In the genomic region with DNA sequence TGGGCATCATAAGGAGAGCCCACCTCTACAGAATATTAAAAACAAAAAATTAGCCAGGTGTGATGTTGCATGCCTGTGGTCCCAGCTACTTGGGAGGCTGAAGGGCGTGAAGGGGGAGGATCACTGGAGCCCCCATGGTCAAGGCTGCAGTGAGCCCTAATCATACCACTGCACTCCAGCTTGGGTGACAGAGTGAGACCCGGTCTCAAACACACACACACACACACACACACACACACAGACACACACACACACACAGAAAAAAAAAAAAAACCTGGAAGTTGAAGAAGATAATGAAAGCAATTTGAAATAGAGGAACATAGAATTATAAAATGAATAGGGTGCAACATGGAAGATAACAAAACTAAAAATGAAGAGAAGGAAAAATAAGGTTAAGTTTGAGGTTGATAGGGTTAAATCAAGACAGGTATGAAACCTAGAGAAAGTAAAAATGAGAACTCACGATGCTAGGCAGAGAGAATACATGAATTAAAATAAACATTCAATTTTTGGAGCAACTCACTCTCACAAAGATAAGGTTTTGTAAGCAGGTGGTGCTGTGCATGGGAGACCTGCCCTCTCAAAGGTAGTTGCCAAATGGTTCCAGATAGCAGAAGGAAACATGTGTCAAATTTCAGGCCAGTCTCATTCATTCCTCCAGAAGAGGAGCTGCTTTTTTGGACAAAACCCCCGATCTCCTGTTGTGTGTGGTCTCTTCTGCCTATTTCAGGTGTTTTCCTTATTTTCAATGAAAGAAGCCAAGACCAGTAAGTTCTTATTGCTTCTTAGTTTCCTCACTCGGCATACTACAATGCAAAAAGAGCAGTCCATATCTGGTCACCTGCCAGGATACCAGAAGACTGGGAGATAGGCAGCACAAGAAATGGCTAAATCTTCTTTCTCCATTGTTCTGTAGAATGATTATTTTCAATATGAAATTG, we compare ENCODE assay signal across 28 cellular contexts. TPM values are rescaled to one million over a fixed set of nuclear protein-coding genes. Genes with fewer than 3 reads are reported as not detected.
DNase-seq lines count a peak whose midpoint lies in the region; ATAC-seq, FAIRE-seq and TF ChIP-seq lines count a peak whose summit lies in the region.
"Had no signal": no experiment of that assay in that cellular context is flagged by ENCODE, and none has a peak within 500 bp of the region (broad histone marks: within the 10 kb centered on the region; RNA-seq: fewer than 3 reads in every experiment).

No MANE protein-coding gene starts in this region.

- peak overlapping the region; percentile 64 for H3K27ac ChIP-seq in CD8-positive, alpha-beta memory T cell (ENCODE audit: low read depth, low read length)
- peak overlapping the region; percentile 88 for H3K27ac ChIP-seq in K562 (ENCODE audit: extremely low read depth, low read depth, low read length)
- H3K27ac ChIP-seq: A549; BLaER1 treated with 17β-estradiol and CSF1 and Interleukin-3, amounts not matched to agents 10 nM and 100 nM; KMS-11; SK-N-MC had no signal

- peak; percentile 6 for ATAC-seq in K562
- ATAC-seq in memory B cell (ENCODE audit: low read depth), result no peak
- ATAC-seq: A549 had no signal

- intact Hi-C loops in K562 (cut with micrococcal nuclease), result loop anchor here (5.0 to 10.0 kb wide), 2 partner anchors 104 to 593 kb away; partner anchors contain the start of genes CD46, PFKFB2 and YOD1
- intact Hi-C loops in lower leg skin (cut with DNase I; ENCODE audit: low total_unique reads), result no loop called here

- POLR2A ChIA-PET in CD8-positive, alpha-beta memory T cell (lab: Charles Lee), result no interaction called here
- POLR2A ChIA-PET in K562 (lab: Yijun Ruan, JAX), result interaction anchor here (0.6 to 2.3 kb wide), 12 partner anchors 11 to 101 kb away, joined by 3 to 21 read pairs (median 4); no protein-coding TSS in a partner anchor

- no peaks in the 10 kb centered on the region for H3K9me3 Mint-ChIP-seq in CD8-positive, alpha-beta memory T cell
- H3K9me3 Mint-ChIP-seq in memory B cell, result no peaks in the 10 kb centered on the region
- H3K9me3 Mint-ChIP-seq: CD4-positive, alpha-beta T cell had no signal

- H4K20me1 ChIP-seq in K562 (replicated peaks; ENCODE audit: control insufficient read depth, insufficient read depth, low read length), result no peaks in the 10 kb centered on the region
- H4K20me1 ChIP-seq: BLaER1 treated with 17β-estradiol and CSF1 and Interleukin-3, amounts not matched to agents 10 nM and 100 nM had no signal

- peaks cover 0 to 3% (median 0%) of the 10 kb centered on the region in 3 donors for H3K36me3 Mint-ChIP-seq in CD8-positive, alpha-beta memory T cell
- H3K36me3 Mint-ChIP-seq in memory B cell, result no peaks in the 10 kb centered on the region

- H3K9me1 ChIP-seq in K562 (ENCODE audit: control insufficient read depth, insufficient read depth, low read length), result no peaks in the 10 kb centered on the region

- 12% methylated on average over 5 of the region's 5 CpGs for WGBS in K562 (ENCODE audit: insufficient coverage, low coverage, missing lambda C conversion rate)
- 70 to 72% methylated on average over 5 of the region's 5 CpGs for whole genome bisulfite sequencing in lower leg skin, 2 donors

- CTCF ChIA-PET in CD8-positive, alpha-beta memory T cell (lab: Charles Lee), result no interaction called here
- CTCF ChIA-PET in K562 (lab: Yijun Ruan, JAX; ENCODE audit: low intra/inter-chr PET ratio), result no interaction called here

- H3K4me3 ChIP-seq in CD8-positive, alpha-beta memory T cell (ENCODE audit: low read length), result no peak overlapping the region
- H3K4me3 ChIP-seq in K562 (peak overlapping the region; percentile 67; the same call in 1 of the 2 replicates), lower leg skin (ENCODE audit: low read depth, poor library complexity, severe bottlenecking) (no peak overlapping the region)
- H3K4me3 ChIP-seq: A549; BLaER1 treated with 17β-estradiol and CSF1 and Interleukin-3, amounts not matched to agents 10 nM and 100 nM; HAP-1; SK-N-MC had no signal

- peaks cover 15 to 17% of the 10 kb centered on the region in 2 donors for H3K27me3 Mint-ChIP-seq in CD8-positive, alpha-beta memory T cell
- no peaks in the 10 kb centered on the region for H3K27me3 Mint-ChIP-seq in memory B cell

- peaks cover 83% of the 10 kb centered on the region for H3K79me2 ChIP-seq in K562 (ENCODE audit: control insufficient read depth, insufficient read depth, low read length)

- no peak for TF ChIP-seq CTCF in K562 (IDR thresholded peaks at IDR 0.05 in 2 of 3, conservative IDR thresholded peaks at IDR 0.05 in 1 of 3; ENCODE audit: insufficient read depth in 2 of 3, low read depth in 1 of 3, low read length in 3 of 3)
- TF ChIP-seq CTCF in lower leg skin (IDR thresholded peaks at IDR 0.05), result no peak

- H3K4me1 ChIP-seq in CD8-positive, alpha-beta memory T cell (ENCODE audit: insufficient read depth, low read length), result peaks cover 5% of the 10 kb centered on the region
- peaks cover 30 to 44% of the 10 kb centered on the region in 2 experiments for H3K4me1 ChIP-seq in K562 (replicated peaks in 1 of 2; ENCODE audit: control insufficient read depth in 2 of 2, insufficient read depth in 2 of 2, low read length in 2 of 2)
- H3K4me1 ChIP-seq: BLaER1 treated with 17β-estradiol and CSF1 and Interleukin-3, amounts not matched to agents 10 nM and 100 nM; HAP-1 had no signal

- in situ Hi-C loops in G401 (cut with HindIII; ENCODE audit: low sequenced_read_pairs), result no loop called here
- in situ Hi-C loops in K562 (cut with MboI), result no loop called here

- no peak for DNase-seq in CD8-positive, alpha-beta memory T cell
- DNase-seq in G401 (ENCODE audit: low spot score) (peak; percentile 14), K562 (ENCODE audit: extremely low read depth in 1 of 4, low spot score in 3 of 4) (peak in 1 of 4 experiments; percentile 71), memory B cell (ENCODE audit: low spot score in 2 of 2) (no peak), lower leg skin (ENCODE audit: low spot score in 2 of 2) (no peak), NCI-H187 (lab: John Stamatoyannopoulos, UW) (no peak), DMS53 (lab: John Stamatoyannopoulos, UW) (no peak)
- DNase-seq: AML-193; CD4-positive, alpha-beta T cell; COR-L47; DMS79; EL; GF-D8; GOT3; NCI-H1092 treated with DMSO at 0.1 percent for 48 hours; NCI-H1436; NCI-H2171; NCI-H226; NCI-H524 treated with DMSO at 0.1 percent for 48 hours; SIG-M5 had no signal

- no peaks in the 10 kb centered on the region for H3K9me3 ChIP-seq in CD8-positive, alpha-beta memory T cell (ENCODE audit: low read length)
- H3K9me3 ChIP-seq in K562 (replicated peaks; ENCODE audit: control insufficient read depth, insufficient read depth, low read depth, low read length), result no peaks in the 10 kb centered on the region
- H3K9me3 ChIP-seq: A549, HAP-1 had no signal

- peaks cover 7 to 14% (median 9%) of the 10 kb centered on the region in 3 donors for H3K4me1 Mint-ChIP-seq in CD8-positive, alpha-beta memory T cell
- peaks cover 5% of the 10 kb centered on the region for H3K4me1 Mint-ChIP-seq in memory B cell

- peak overlapping the region; percentile 40 to 75; a peak in 3 of 4 replicates for H3K9ac ChIP-seq in K562 (ENCODE audit: insufficient read depth in 1 of 2, low read depth in 2 of 2, low read length in 2 of 2)
- H3K9ac ChIP-seq: BLaER1 treated with 17β-estradiol and CSF1 and Interleukin-3, amounts not matched to agents 10 nM and 100 nM; KMS-11 had no signal

- H3K4me2 ChIP-seq in K562 (ENCODE audit: insufficient read depth, low read length), result peak overlapping the region; percentile 96
- H3K4me2 ChIP-seq: A549; BLaER1 treated with 17β-estradiol and CSF1 and Interleukin-3, amounts not matched to agents 10 nM and 100 nM; KMS-11 had no signal

- H3K27me3 ChIP-seq in CD8-positive, alpha-beta memory T cell (ENCODE audit: insufficient read depth, low read length, poor library complexity, severe bottlenecking), result no peaks in the 10 kb centered on the region
- no peaks in the 10 kb centered on the region for H3K27me3 ChIP-seq in K562 (ENCODE audit: control insufficient read depth in 2 of 2, insufficient read depth in 2 of 2, low read length in 2 of 2)
- H3K27me3 ChIP-seq: BLaER1 treated with 17β-estradiol and CSF1 and Interleukin-3, amounts not matched to agents 10 nM and 100 nM had no signal

- H3K36me3 ChIP-seq in CD8-positive, alpha-beta memory T cell (ENCODE audit: insufficient read depth, low read length), result no peaks in the 10 kb centered on the region
- peaks cover 7% of the 10 kb centered on the region; the same call in 2 of the 3 replicates for H3K36me3 ChIP-seq in K562 (ENCODE audit: control insufficient read depth, insufficient read depth, low read length)
- H3K36me3 ChIP-seq: BLaER1 treated with 17β-estradiol and CSF1 and Interleukin-3, amounts not matched to agents 10 nM and 100 nM; HAP-1 had no signal

- H3K27ac Mint-ChIP-seq in CD8-positive, alpha-beta memory T cell, result no peak overlapping the region
- peak overlapping the region; percentile 1 for H3K27ac Mint-ChIP-seq in memory B cell
- H3K27ac Mint-ChIP-seq: CD4-positive, alpha-beta T cell had no signal

- BruUV-seq in K562 (replicated peaks; lab: Mats Ljungman, UMichigan), result no TSS peak

- H2AFZ ChIP-seq in K562 (ENCODE audit: low read depth, low read length), result peak overlapping the region; percentile 56

- no peak overlapping the region for H3K4me3 Mint-ChIP-seq in CD8-positive, alpha-beta memory T cell
- H3K4me3 Mint-ChIP-seq in memory B cell, result no peak overlapping the region

- no peak for FAIRE-seq in K562 (lab: Jason Lieb, UNC)
- FAIRE-seq: A549, GM12891, RCC 7860 had no signal

- TF ChIP-seq POLR2A in K562 (conservative IDR thresholded peaks at IDR 0.05), result no peak
- TF ChIP-seq POLR2A in lower leg skin (IDR thresholded peaks at IDR 0.05), result no peak

- no peak for TF ChIP-seq RAD21 in K562 (CRISPR knock-in tag; conservative IDR thresholded peaks at IDR 0.05 in 1 of 2, IDR thresholded peaks at IDR 0.05 in 1 of 2)

- no peak for TF ChIP-seq EP300 in K562 (IDR thresholded peaks at IDR 0.05; ENCODE audit: low read length)

RNA-seq across cellular contexts. Expression of gene CR1L, which starts 3.3 kb away (rescaled TPM):
- not detected for total RNA-seq in CD8-positive, alpha-beta memory T cell
- not detected for polyA plus RNA-seq in CD8-positive, alpha-beta memory T cell
- total RNA-seq in G401 (2014; rRNA removed; shearing (Covaris generic)), result not detected in 2 replicates
- 155 and 191 TPM in 2 replicates for total RNA-seq in K562 (2011; cell fraction: chromatin; rRNA removed; ENCODE audit: low replicate concordance)
- total RNA-seq in K562 (2011; cell fraction: nucleolus; rRNA removed), result 84.4 and 92.0 TPM in 2 replicates
- total RNA-seq in K562 (2011; cell fraction: nucleoplasm; rRNA removed), result 106 and 111 TPM in 2 replicates
- total RNA-seq in K562 (2014; rRNA removed) (10.1 and 11.9 TPM in 2 replicates), K562 (2014; rRNA removed; fragmentation: Illumina TruSeq; extraction: Trizol) (22.6 and 26.2 TPM in 2 replicates), K562 (2015; rRNA removed; fragmentation: Illumina TruSeq; extraction: Trizol) (12.7 and 14.2 TPM in 2 replicates), K562 (2021) (30.0 and 33.7 TPM in 2 replicates), lower leg skin (not detected)
- polyA plus RNA-seq in K562 (2011; rRNA removed) (37.8 and 45.4 TPM in 2 replicates), K562 (2014; fragmentation: Illumina TruSeq; extraction: Trizol) (37.0 and 51.1 TPM in 2 replicates), K562 (2014; fragmentation: Nextera tagmentation; extraction: Ambion mirVana) (10 to 100 TPM; 53.4 to 74.8 TPM), K562 (2014; rRNA removed) (34.3 and 35.1 TPM in 2 replicates)
- polyA plus RNA-seq in K562 (2011; cell fraction: cytosol; rRNA removed), result 45.9 and 63.7 TPM in 2 replicates
- 126 and 140 TPM in 2 replicates for polyA plus RNA-seq in K562 (2011; cell fraction: nucleus; rRNA removed)
- 15.0 and 22.9 TPM in 2 replicates for polyA plus RNA-seq in K562 (2012)
- polyA minus RNA-seq in K562 (2011; rRNA and poly(A)+ RNA removed), result 54.6 and 74.7 TPM in 2 replicates
- polyA minus RNA-seq in K562 (2011; cell fraction: cytosol; rRNA and poly(A)+ RNA removed), result 27.0 and 30.3 TPM in 2 replicates
- 88.5 and 136 TPM in 2 replicates for polyA minus RNA-seq in K562 (2011; cell fraction: nucleus; rRNA and poly(A)+ RNA removed)
- total RNA-seq: CD4-positive, alpha-beta T cell; T-helper 1 cell treated with Interleukin-12 subunit alpha and Interleukin-12 subunit beta and Interleukin-4 antibody, amounts not matched to agents 30 ng/mL and 1 ng/mL, for 36 hours had no signal
- polyA plus RNA-seq: A549 had no signal

Comparison
In these comparisons a context has a peak if more than half of its experiments do, and no peak if none do; other contexts are left out.
1. RNA of gene CR1L, which starts 3.3 kb away (total RNA-seq): 10.1 to 191 TPM in K562; not detected in CD8-positive, alpha-beta memory T cell, not detected in G401 and not detected in lower leg skin; every median in the first group is over 4 times any median in the second.